25 cellular contexts compared by ENCODE assay signal in the genomic region with DNA sequence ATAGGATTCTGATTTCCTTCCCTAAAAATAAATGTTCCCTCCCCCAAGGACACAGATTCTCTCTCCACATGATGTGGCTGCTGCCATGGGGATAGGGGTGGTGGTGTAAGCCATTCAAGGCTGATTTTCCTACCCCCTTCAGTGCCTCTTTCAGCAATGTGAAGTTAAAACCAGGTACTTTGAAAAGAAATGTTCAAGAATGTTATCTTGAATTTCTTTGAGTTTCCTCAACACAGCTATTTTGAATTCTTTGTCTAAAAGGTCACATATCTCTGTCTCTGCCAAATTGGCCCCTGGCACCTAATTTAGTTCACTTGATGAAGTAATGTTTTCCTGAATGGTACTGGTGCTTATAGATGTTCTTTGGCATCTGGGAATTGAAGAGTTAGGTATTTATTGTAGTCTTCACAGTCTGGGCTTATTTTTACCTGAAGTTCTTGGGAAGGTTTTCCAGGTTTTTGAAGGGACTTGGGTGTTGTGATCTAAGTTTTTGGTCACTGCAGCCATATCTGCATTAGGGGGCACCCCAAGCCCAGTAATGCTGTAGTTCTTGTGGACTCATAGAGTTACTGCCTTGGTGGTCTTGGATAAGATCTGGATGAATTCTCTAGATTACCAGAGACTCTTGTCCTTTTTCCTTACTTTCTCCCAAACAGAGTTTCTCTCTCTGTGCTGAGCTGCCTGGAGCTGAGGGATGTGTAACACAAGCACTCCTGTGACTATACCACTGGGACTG. TPM values are rescaled to one million over a fixed set of nuclear protein-coding genes. Genes with fewer than 3 reads are reported as not detected.
"Had no signal": no experiment of that assay in that cellular context is flagged by ENCODE, and none has a peak within 500 bp of the region (broad histone marks: within the 10 kb centered on the region; RNA-seq: fewer than 3 reads in every experiment).

No MANE protein-coding gene starts in this region.

- H3K79me2 ChIP-seq: parathyroid adenoma had no signal

- H3K27me3 ChIP-seq: body of pancreas, neutrophil, vagina had no signal

- H3K4me3 Mint-ChIP-seq: activated B cell treated with CpG ODN at 0.5 μM for 24 hours; activated CD4-positive, alpha-beta T cell treated with anti-CD3 and anti-CD28 coated beads, Interleukin-2, amount 10 ng/mL, durations not matched to agents 24 days and 14 days; activated CD8-positive, alpha-beta T cell treated with anti-CD3 and anti-CD28 coated beads for 36 hours; activated naive CD8-positive, alpha-beta T cell treated with anti-CD3 and anti-CD28 coated beads, Interleukin-2, amount 10 ng/mL, durations not matched to agents 7 days and 5 days; immature natural killer cell; naive thymus-derived CD4-positive, alpha-beta T cell; stimulated activated effector memory CD8-positive, alpha-beta T cell treated with anti-CD3 and anti-CD28 coated beads, Interleukin-12 subunit alpha, Interleukin-12 subunit beta, amount 100 ng/mL, for 72 hours; T-helper 2 cell treated with Interferon-gamma antibody and Interleukin-4, amounts not matched to agents 5 μg/mL and 100 μg/mL, for 36 hours had no signal

- DNase-seq: activated B cell treated with CpG ODN at 0.5 μM for 24 hours; activated CD4-positive, alpha-beta T cell treated with anti-CD3 and anti-CD28 coated beads, Interleukin-2, amount 10 ng/mL, durations not matched to agents 24 days and 14 days; activated CD8-positive, alpha-beta T cell treated with anti-CD3 and anti-CD28 coated beads for 36 hours; activated naive CD4-positive, alpha-beta T cell treated with Interleukin-2 at 50 U/mL for 16 hours; activated naive CD8-positive, alpha-beta T cell treated with anti-CD3 and anti-CD28 coated beads, Interleukin-2, amount 10 ng/mL, durations not matched to agents 7 days and 5 days; activated T-cell treated with anti-CD3 and anti-CD28 coated beads, Interleukin-2, amount 50 U/mL, for 1 hour; amygdala; body of pancreas; caudate nucleus; heart right ventricle; immature natural killer cell; mesenchymal stem cell; naive thymus-derived CD4-positive, alpha-beta T cell; stimulated activated CD4-positive, alpha-beta T cell treated with anti-CD3 and anti-CD28 coated beads, Interleukin-4, amount 100 ng/mL, for 24 hours; stomach had no signal

- H3K9me3 Mint-ChIP-seq: activated CD8-positive, alpha-beta T cell treated with anti-CD3 and anti-CD28 coated beads for 36 hours had no signal

- H3K4me3 ChIP-seq: body of pancreas, heart right ventricle, stomach, vagina had no signal

- ATAC-seq: activated CD8-positive, alpha-beta T cell treated with anti-CD3 and anti-CD28 coated beads for 36 hours; body of pancreas; esophagus mucosa; heart right ventricle; naive thymus-derived CD4-positive, alpha-beta T cell; sciatic nerve; stimulated activated effector memory CD8-positive, alpha-beta T cell treated with anti-CD3 and anti-CD28 coated beads, Interleukin-12 subunit alpha, Interleukin-12 subunit beta, amount 100 ng/mL, for 72 hours had no signal

- H3K27ac Mint-ChIP-seq: activated B cell treated with CpG ODN at 0.5 μM for 24 hours; activated CD4-positive, alpha-beta T cell treated with anti-CD3 and anti-CD28 coated beads, Interleukin-2, amount 10 ng/mL, durations not matched to agents 24 days and 14 days; activated CD8-positive, alpha-beta T cell treated with anti-CD3 and anti-CD28 coated beads for 36 hours; activated naive CD8-positive, alpha-beta T cell treated with anti-CD3 and anti-CD28 coated beads, Interleukin-2, amount 10 ng/mL, durations not matched to agents 7 days and 5 days; activated T-helper 2 cell treated with anti-CD3 and anti-CD28 coated beads, Interferon-gamma antibody, Interleukin-2, Interleukin-4, amounts not matched to agents 10 μg/mL and 5 μg/mL and 100 μg/mL, durations not matched to agents 14 hours and 24 hours and 36 hours; immature natural killer cell; naive thymus-derived CD4-positive, alpha-beta T cell; stimulated activated effector memory CD8-positive, alpha-beta T cell treated with anti-CD3 and anti-CD28 coated beads, Interleukin-12 subunit alpha, Interleukin-12 subunit beta, amount 100 ng/mL, for 72 hours; T-helper 2 cell treated with Interferon-gamma antibody and Interleukin-4, amounts not matched to agents 5 μg/mL and 100 μg/mL, for 36 hours had no signal

- H3K4me1 Mint-ChIP-seq: activated CD4-positive, alpha-beta T cell treated with anti-CD3 and anti-CD28 coated beads, Interleukin-2, amount 10 ng/mL, durations not matched to agents 24 days and 14 days; activated naive CD8-positive, alpha-beta T cell treated with anti-CD3 and anti-CD28 coated beads, Interleukin-2, amount 10 ng/mL, durations not matched to agents 7 days and 5 days; immature natural killer cell; stimulated activated effector memory CD8-positive, alpha-beta T cell treated with anti-CD3 and anti-CD28 coated beads, Interleukin-12 subunit alpha, Interleukin-12 subunit beta, amount 100 ng/mL, for 72 hours had no signal

- H3K36me3 ChIP-seq: heart right ventricle, neutrophil, stomach, vagina had no signal

- H3K4me1 ChIP-seq: body of pancreas, parathyroid adenoma, stomach, vagina had no signal

- H2AFZ ChIP-seq: parathyroid adenoma had no signal

- H3K27me3 Mint-ChIP-seq: activated B cell treated with CpG ODN at 0.5 μM for 24 hours; activated CD4-positive, alpha-beta T cell treated with anti-CD3 and anti-CD28 coated beads, Interleukin-2, amount 10 ng/mL, durations not matched to agents 24 days and 14 days had no signal

- FAIRE-seq: colon, endometrium had no signal

- H3K9ac ChIP-seq: parathyroid adenoma had no signal

- H3K36me3 Mint-ChIP-seq: activated naive CD8-positive, alpha-beta T cell treated with anti-CD3 and anti-CD28 coated beads, Interleukin-2, amount 10 ng/mL, durations not matched to agents 7 days and 5 days; immature natural killer cell; naive thymus-derived CD4-positive, alpha-beta T cell; stimulated activated effector memory CD8-positive, alpha-beta T cell treated with anti-CD3 and anti-CD28 coated beads, Interleukin-12 subunit alpha, Interleukin-12 subunit beta, amount 100 ng/mL, for 72 hours had no signal

- H3K27ac ChIP-seq: body of pancreas, heart right ventricle, neutrophil, parathyroid adenoma, stomach, vagina had no signal

- H3K9me3 ChIP-seq: body of pancreas, neutrophil had no signal

RNA-seq across cellular contexts. Expression of gene DIPK2B, which starts 7.6 kb away (rescaled TPM):
- total RNA-seq: activated B cell treated with CpG ODN at 0.5 μM for 24 hours; activated CD4-positive, alpha-beta T cell treated with anti-CD3 and anti-CD28 coated beads, Interleukin-2, amount 10 ng/mL, durations not matched to agents 24 days and 14 days; activated CD8-positive, alpha-beta T cell treated with anti-CD3 and anti-CD28 coated beads for 36 hours; activated naive CD8-positive, alpha-beta T cell treated with anti-CD3 and anti-CD28 coated beads, Interleukin-2, amount 10 ng/mL, durations not matched to agents 7 days and 5 days; activated T-helper 2 cell treated with anti-CD3 and anti-CD28 coated beads, Interferon-gamma antibody, Interleukin-2, Interleukin-4, amounts not matched to agents 10 μg/mL and 5 μg/mL and 100 μg/mL, durations not matched to agents 14 hours and 24 hours and 36 hours; naive thymus-derived CD4-positive, alpha-beta T cell had no signal
- polyA plus RNA-seq: immature natural killer cell had no signal
